Comparison of ENCODE assay signal across 1 cellular context in the genomic region with DNA sequence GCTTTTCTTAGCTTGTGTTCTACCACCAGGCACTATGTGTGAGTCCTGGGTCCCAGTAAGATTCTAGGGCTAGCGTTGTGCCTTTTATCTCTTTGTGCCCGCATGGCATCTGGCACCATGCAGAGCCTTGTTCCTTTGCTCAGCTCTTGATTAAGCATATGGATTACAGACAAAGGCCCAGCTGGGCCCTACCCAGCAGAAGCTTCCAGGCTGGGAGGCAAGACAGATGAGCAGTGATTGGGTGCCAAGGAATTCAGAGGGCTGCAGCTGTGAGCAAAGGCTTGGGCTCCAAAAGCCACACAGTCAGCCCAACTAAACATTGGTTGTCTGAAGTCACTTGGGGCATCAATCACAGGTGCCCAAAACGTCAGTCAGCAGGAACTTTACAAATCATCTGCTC.
TF ChIP-seq lines count a peak whose summit lies in the region.

No MANE protein-coding gene starts in this region.

TF ChIP-seq in IMR-90, 13 proteins besides CTCF, POLR2A, EP300 and RAD21:
- TF ChIP-seq MAFK (IDR thresholded peaks at IDR 0.05; ENCODE audit: low read depth, low read length), result no peak
- no peak for TF ChIP-seq CEBPB (IDR thresholded peaks at IDR 0.05; ENCODE audit: low read depth, low read length)
- TF ChIP-seq, protein P1, sequence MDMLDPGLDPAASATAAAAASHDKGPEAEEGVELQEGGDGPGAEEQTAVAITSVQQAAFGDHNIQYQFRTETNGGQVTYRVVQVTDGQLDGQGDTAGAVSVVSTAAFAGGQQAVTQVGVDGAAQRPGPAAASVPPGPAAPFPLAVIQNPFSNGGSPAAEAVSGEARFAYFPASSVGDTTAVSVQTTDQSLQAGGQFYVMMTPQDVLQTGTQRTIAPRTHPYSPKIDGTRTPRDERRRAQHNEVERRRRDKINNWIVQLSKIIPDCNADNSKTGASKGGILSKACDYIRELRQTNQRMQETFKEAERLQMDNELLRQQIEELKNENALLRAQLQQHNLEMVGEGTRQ (IDR thresholded peaks at IDR 0.05; ENCODE audit: low read depth, low read length), result no peak
- TF ChIP-seq FOS (IDR thresholded peaks at IDR 0.05; ENCODE audit: low read depth, low read length), result no peak
- TF ChIP-seq RCOR1 (IDR thresholded peaks at IDR 0.05; ENCODE audit: insufficient replicate concordance, low read length), result no peak
- no peak for TF ChIP-seq MXI1 (IDR thresholded peaks at IDR 0.05; ENCODE audit: borderline replicate concordance, low read depth, low read length)
- TF ChIP-seq MAZ (IDR thresholded peaks at IDR 0.05; ENCODE audit: borderline replicate concordance, low read depth, low read length), result no peak
- no peak for TF ChIP-seq BHLHE40 (IDR thresholded peaks at IDR 0.05; ENCODE audit: low read depth, low read length)
- no peak for TF ChIP-seq ELK1 (IDR thresholded peaks at IDR 0.05; ENCODE audit: borderline replicate concordance, low read depth, low read length)
- TF ChIP-seq NFE2L2 (IDR thresholded peaks at IDR 0.05; ENCODE audit: low read depth, low read length), result no peak
- no peak for TF ChIP-seq SMC3 (IDR thresholded peaks at IDR 0.05; ENCODE audit: low read depth, low read length)
- TF ChIP-seq CHD1 (IDR thresholded peaks at IDR 0.05; ENCODE audit: low read depth, low read length), result no peak
- no peak for TF ChIP-seq RFX5 (IDR thresholded peaks at IDR 0.05; ENCODE audit: low read depth, low read length)
